ENCODE assay signal across 39 cellular contexts in genomic region chr12:126021675-126022074, GRCh38.
"Had no signal": no experiment of that assay in that cellular context is flagged by ENCODE, and none has a peak within 500 bp of the region (broad histone marks: within the 10 kb centered on the region; RNA-seq: fewer than 3 reads in every experiment).

No MANE protein-coding gene starts in this region.

- H3K27me3 ChIP-seq: adrenal gland, ascending aorta, body of pancreas, brain microvascular endothelial cell, breast epithelium, cardiac muscle cell had no signal

- FAIRE-seq: astrocyte, bronchial epithelial cell had no signal

- H3K36me3 Mint-ChIP-seq: activated naive CD4-positive, alpha-beta T cell treated with anti-CD3 and anti-CD28 coated beads, Interleukin-2, amount 10 ng/mL, durations not matched to agents 7 days and 5 days; activated naive CD4-positive, alpha-beta T cell treated with anti-CD3 and anti-CD28 coated beads, Interleukin-2, amount 50 U/mL, for 24 hours; activated naive CD8-positive, alpha-beta T cell; activated naive CD8-positive, alpha-beta T cell treated with anti-CD3 and anti-CD28 coated beads, Interleukin-2, amount 10 ng/mL, durations not matched to agents 7 days and 5 days; brain had no signal

- H3K9me3 Mint-ChIP-seq: activated naive CD4-positive, alpha-beta T cell treated with anti-CD3 and anti-CD28 coated beads, Interleukin-2, amount 50 U/mL, for 24 hours; central memory CD8-positive, alpha-beta T cell had no signal

- H3K27me3 Mint-ChIP-seq: activated naive CD4-positive, alpha-beta T cell treated with anti-CD3 and anti-CD28 coated beads, Interleukin-2, amount 10 ng/mL, durations not matched to agents 7 days and 5 days; activated naive CD4-positive, alpha-beta T cell treated with anti-CD3 and anti-CD28 coated beads, Interleukin-2, amount 50 U/mL, for 24 hours; activated naive CD8-positive, alpha-beta T cell treated with anti-CD3 and anti-CD28 coated beads, Interleukin-2, amount 10 ng/mL, durations not matched to agents 7 days and 5 days; activated naive CD8-positive, alpha-beta T cell treated with anti-CD3 and anti-CD28 coated beads, Interleukin-2, amount 50 U/mL, for 24 hours; activated T-cell treated with anti-CD3 and anti-CD28 coated beads, Interleukin-2, amount 50 U/mL, for 24 hours; activated T-helper 17 cell treated with anti-CD3 and anti-CD28 coated beads, Interleukin-2, amount 50 U/mL, for 72 hours; central memory CD8-positive, alpha-beta T cell had no signal

- H3K4me1 ChIP-seq: adrenal gland, ascending aorta, body of pancreas, breast epithelium had no signal

- H3K4me3 ChIP-seq: adrenal gland, ascending aorta, body of pancreas, breast epithelium, cardiac muscle cell had no signal

- H3K4me1 Mint-ChIP-seq: activated naive CD4-positive, alpha-beta T cell treated with anti-CD3 and anti-CD28 coated beads, Interleukin-2, amount 10 ng/mL, durations not matched to agents 7 days and 5 days; activated naive CD4-positive, alpha-beta T cell treated with anti-CD3 and anti-CD28 coated beads, Interleukin-2, amount 50 U/mL, for 24 hours; activated naive CD8-positive, alpha-beta T cell treated with anti-CD3 and anti-CD28 coated beads for 36 hours; activated naive CD8-positive, alpha-beta T cell treated with anti-CD3 and anti-CD28 coated beads, Interleukin-2, amount 10 ng/mL, durations not matched to agents 7 days and 5 days; activated naive CD8-positive, alpha-beta T cell treated with anti-CD3 and anti-CD28 coated beads, Interleukin-2, amount 50 U/mL, for 24 hours; activated T-helper 17 cell treated with anti-CD3 and anti-CD28 coated beads, Interleukin-2, amount 50 U/mL, for 72 hours; brain; central memory CD8-positive, alpha-beta T cell had no signal

- DNase-seq: activated effector memory CD4-positive, alpha-beta T cell treated with anti-CD3 and anti-CD28 coated beads, Interleukin-2, amount 50 U/mL, for 16 hours; activated effector memory CD4-positive, alpha-beta T cell treated with Interleukin-2 at 50 U/mL for 16 hours; activated gamma-delta T cell; activated gamma-delta T cell treated with Interleukin-2 at 50 U/mL for 16 hours; activated naive CD4-positive, alpha-beta T cell; activated naive CD4-positive, alpha-beta T cell treated with anti-CD3 and anti-CD28 coated beads for 36 hours; activated naive CD4-positive, alpha-beta T cell treated with anti-CD3 and anti-CD28 coated beads, Interleukin-2, amount 10 ng/mL, durations not matched to agents 7 days and 5 days; activated naive CD4-positive, alpha-beta T cell treated with anti-CD3 and anti-CD28 coated beads, Interleukin-2, amount 50 U/mL, for 16 hours; activated naive CD4-positive, alpha-beta T cell treated with Interleukin-2 at 50 U/mL for 16 hours; activated naive CD8-positive, alpha-beta T cell treated with anti-CD3 and anti-CD28 coated beads for 36 hours; activated naive CD8-positive, alpha-beta T cell treated with anti-CD3 and anti-CD28 coated beads, Interleukin-2, amount 10 ng/mL, durations not matched to agents 7 days and 5 days; activated naive CD8-positive, alpha-beta T cell treated with anti-CD3 and anti-CD28 coated beads, Interleukin-2, amount 50 U/mL, for 24 hours; activated T-cell treated with anti-CD3 and anti-CD28 coated beads, Interleukin-2, amount 50 U/mL, for 24 hours; activated T-cell treated with anti-CD3 and anti-CD28 coated beads, Interleukin-2, amount 50 U/mL, for 4 hours; activated T-cell treated with anti-CD3 and anti-CD28 coated beads, Interleukin-2, amount 50 U/mL, for 48 hours; activated T-cell treated with anti-CD3 and anti-CD28 coated beads, Interleukin-2, amount 50 U/mL, for 72 hours; adrenal gland; amniotic stem cell; amygdala; anterior cingulate cortex; aorta; body of pancreas; brain microvascular endothelial cell; caudate nucleus; central memory CD4-positive, alpha-beta T cell; cerebellar nuclear complex had no signal

- ATAC-seq: activated naive CD4-positive, alpha-beta T cell treated with anti-CD3 and anti-CD28 coated beads, Interleukin-2, amount 50 U/mL, for 72 hours; activated naive CD8-positive, alpha-beta T cell treated with anti-CD3 and anti-CD28 coated beads, Interleukin-2, amount 50 U/mL, for 24 hours; activated T-cell treated with anti-CD3 and anti-CD28 coated beads, Interleukin-2, amount 50 U/mL, for 4 hours; activated T-cell treated with anti-CD3 and anti-CD28 coated beads, Interleukin-2, amount 50 U/mL, for 72 hours; activated T-helper 17 cell treated with anti-CD3 and anti-CD28 coated beads, Interleukin-2, amount 50 U/mL, for 72 hours; body of pancreas had no signal

- H3K27ac ChIP-seq: adrenal gland, ascending aorta, body of pancreas, brain microvascular endothelial cell, breast epithelium, cardiac muscle cell had no signal

- H3K36me3 ChIP-seq: adrenal gland, ascending aorta, brain microvascular endothelial cell, breast epithelium, cardiac muscle cell had no signal

- H3K4me3 Mint-ChIP-seq: activated naive CD4-positive, alpha-beta T cell treated with anti-CD3 and anti-CD28 coated beads for 36 hours; activated naive CD4-positive, alpha-beta T cell treated with anti-CD3 and anti-CD28 coated beads, Interleukin-2, amount 10 ng/mL, durations not matched to agents 7 days and 5 days; activated naive CD4-positive, alpha-beta T cell treated with anti-CD3 and anti-CD28 coated beads, Interleukin-2, amount 50 U/mL, for 24 hours; activated naive CD8-positive, alpha-beta T cell; activated naive CD8-positive, alpha-beta T cell treated with anti-CD3 and anti-CD28 coated beads for 36 hours; activated naive CD8-positive, alpha-beta T cell treated with anti-CD3 and anti-CD28 coated beads, Interleukin-2, amount 10 ng/mL, durations not matched to agents 7 days and 5 days; activated naive CD8-positive, alpha-beta T cell treated with anti-CD3 and anti-CD28 coated beads, Interleukin-2, amount 50 U/mL, for 24 hours; activated T-cell treated with anti-CD3 and anti-CD28 coated beads, Interleukin-2, amount 50 U/mL, for 24 hours; activated T-cell treated with anti-CD3 and anti-CD28 coated beads, Interleukin-2, amount 50 U/mL, for 4 hours; activated T-cell treated with anti-CD3 and anti-CD28 coated beads, Interleukin-2, amount 50 U/mL, for 72 hours; activated T-helper 1 cell treated with anti-CD3 and anti-CD28 coated beads, Interleukin-12 subunit alpha, Interleukin-12 subunit beta, Interleukin-2, Interleukin-4 antibody, amounts not matched to agents 30 ng/mL and 10 ng/mL and 1 ng/mL, durations not matched to agents 14 hours and 24 hours and 36 hours; activated T-helper 17 cell treated with anti-CD3 and anti-CD28 coated beads, Interleukin-2, amount 50 U/mL, for 72 hours; brain; central memory CD8-positive, alpha-beta T cell had no signal

- H3K27ac Mint-ChIP-seq: activated naive CD4-positive, alpha-beta T cell treated with anti-CD3 and anti-CD28 coated beads for 36 hours; activated naive CD4-positive, alpha-beta T cell treated with anti-CD3 and anti-CD28 coated beads, Interleukin-2, amount 10 ng/mL, durations not matched to agents 7 days and 5 days; activated naive CD4-positive, alpha-beta T cell treated with anti-CD3 and anti-CD28 coated beads, Interleukin-2, amount 50 U/mL, for 24 hours; activated naive CD4-positive, alpha-beta T cell treated with anti-CD3 and anti-CD28 coated beads, Interleukin-2, amount 50 U/mL, for 72 hours; activated naive CD8-positive, alpha-beta T cell; activated naive CD8-positive, alpha-beta T cell treated with anti-CD3 and anti-CD28 coated beads for 36 hours; activated naive CD8-positive, alpha-beta T cell treated with anti-CD3 and anti-CD28 coated beads, Interleukin-2, amount 10 ng/mL, durations not matched to agents 7 days and 5 days; activated naive CD8-positive, alpha-beta T cell treated with anti-CD3 and anti-CD28 coated beads, Interleukin-2, amount 50 U/mL, for 24 hours; activated T-cell treated with anti-CD3 and anti-CD28 coated beads, Interleukin-2, amount 50 U/mL, for 24 hours; activated T-cell treated with anti-CD3 and anti-CD28 coated beads, Interleukin-2, amount 50 U/mL, for 72 hours; activated T-helper 1 cell treated with anti-CD3 and anti-CD28 coated beads, Interleukin-12 subunit alpha, Interleukin-12 subunit beta, Interleukin-2, Interleukin-4 antibody, amounts not matched to agents 30 ng/mL and 10 ng/mL and 1 ng/mL, durations not matched to agents 14 hours and 24 hours and 36 hours; activated T-helper 17 cell treated with anti-CD3 and anti-CD28 coated beads, Interleukin-2, amount 50 U/mL, for 72 hours; activated T-helper 2 cell treated with anti-CD3 and anti-CD28 coated beads, Interferon-gamma antibody, Interleukin-2, Interleukin-4, amounts not matched to agents 10 μg/mL and 5 μg/mL and 100 μg/mL, durations not matched to agents 14 hours and 24 hours and 36 hours; brain had no signal
